Comparison of ENCODE assay signal across 24 cellular contexts in the genomic region with DNA sequence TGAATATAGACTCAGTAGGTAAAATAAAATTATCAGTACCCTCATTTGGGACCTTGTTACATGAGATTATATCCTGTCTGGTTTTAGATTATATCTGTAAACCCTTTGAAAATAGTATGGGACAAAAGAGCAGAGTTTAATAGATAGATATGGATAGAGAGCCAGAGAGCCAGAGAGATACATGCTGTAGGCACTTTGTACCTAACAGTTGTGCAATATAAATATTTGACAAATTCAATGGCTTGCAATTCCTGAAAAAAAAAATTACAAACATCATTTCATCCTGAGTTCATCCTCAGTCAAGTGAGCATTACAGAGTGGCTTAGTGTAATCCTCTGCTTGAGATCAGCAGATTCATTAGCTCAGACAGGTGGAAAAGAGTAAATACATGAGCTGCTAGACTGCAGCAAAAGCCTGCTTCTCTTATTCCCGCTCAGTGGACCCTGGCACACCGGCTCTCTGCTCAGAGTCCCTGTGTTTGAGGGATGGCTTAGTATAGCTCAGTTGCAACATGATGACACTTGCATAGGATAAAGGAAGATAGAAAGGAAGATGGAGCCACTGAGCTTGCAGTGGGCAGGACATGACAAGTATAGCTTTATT.
"Had no signal": no experiment of that assay in that cellular context is flagged by ENCODE, and none has a peak within 500 bp of the region (broad histone marks: within the 10 kb centered on the region; RNA-seq: fewer than 3 reads in every experiment).

No MANE protein-coding gene starts in this region.

- H3K4me2 ChIP-seq: smooth muscle cell had no signal

- H3K27me3 ChIP-seq: heart left ventricle, neutrophil, suprapubic skin, thyroid gland, upper lobe of left lung, uterus had no signal

- H3K4me3 ChIP-seq: heart left ventricle, lung, smooth muscle cell, suprapubic skin, thyroid gland, upper lobe of left lung, uterus had no signal

- ATAC-seq: esophagus mucosa; heart left ventricle; left cardiac atrium; left ventricle myocardium superior; right cardiac atrium; stimulated activated effector memory CD8-positive, alpha-beta T cell treated with anti-CD3 and anti-CD28 coated beads, Interleukin-12 subunit alpha, Interleukin-12 subunit beta, amount 100 ng/mL, for 72 hours; stimulated activated naive CD8-positive, alpha-beta T cell treated with anti-CD3 and anti-CD28 coated beads, Interleukin-15, Interleukin-2, amounts not matched to agents 100 U/mL and 50 U/mL, for 24 hours had no signal

- H3K9me3 ChIP-seq: neutrophil, suprapubic skin, thyroid gland, upper lobe of left lung, uterus had no signal

- H3K36me3 ChIP-seq: heart left ventricle, neutrophil, suprapubic skin, thyroid gland, upper lobe of left lung, uterus had no signal

- DNase-seq: effector memory CD4-positive, alpha-beta T cell; heart left ventricle; hypothalamus; left cardiac atrium; left ventricle myocardium superior; naive B cell; nephron progenitor cell; posterior cingulate gyrus; right cardiac atrium; stimulated activated CD4-positive, alpha-beta T cell treated with anti-CD3 and anti-CD28 coated beads, Interleukin-4, amount 100 ng/mL, for 1 hour; stimulated activated CD8-positive, alpha-beta memory T cell treated with anti-CD3 and anti-CD28 coated beads, Interleukin-4, amount 100 ng/mL, for 48 hours; stimulated activated naive CD8-positive, alpha-beta T cell treated with anti-CD3 and anti-CD28 coated beads, Interleukin-15, Interleukin-2, amounts not matched to agents 100 U/mL and 50 U/mL, for 24 hours; thyroid gland; upper lobe of left lung; uterus had no signal

- FAIRE-seq: endometrium, frontal cortex, keratinocyte had no signal

- H3K27ac ChIP-seq: heart left ventricle, neutrophil, suprapubic skin, thyroid gland, upper lobe of left lung, uterus had no signal

- H3K4me1 ChIP-seq: heart left ventricle, suprapubic skin, thyroid gland, upper lobe of left lung, uterus had no signal
